9 cellular contexts compared by ENCODE assay signal in the genomic region with DNA sequence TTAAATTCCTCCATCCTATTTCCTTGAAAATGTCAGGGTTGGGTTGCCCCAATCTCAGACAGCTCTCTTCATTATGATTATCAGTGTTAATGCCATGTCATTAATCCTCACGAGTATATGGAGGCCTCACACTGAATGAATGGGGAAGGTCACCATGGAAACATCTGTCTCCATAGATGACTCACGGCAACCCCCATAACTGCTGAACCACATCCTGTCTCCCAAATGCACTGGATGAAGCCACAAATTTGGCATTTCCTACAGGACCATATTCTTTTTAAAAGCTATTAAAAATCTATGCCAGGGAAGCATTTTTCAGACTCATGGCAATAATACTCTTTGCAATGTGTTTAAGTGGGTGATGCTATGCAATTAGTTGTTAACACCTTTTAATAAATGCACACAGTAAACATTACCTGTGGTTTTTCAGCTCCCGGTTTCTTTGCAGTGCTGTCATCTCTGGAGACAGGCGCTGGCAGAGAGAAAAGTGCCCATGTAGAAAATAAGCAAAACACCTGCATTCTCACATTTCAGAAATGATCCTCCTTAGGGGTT.
A peak's percentile ranks its signal among the peaks of the same experiment; 100 is the strongest.
DNase-seq lines count a peak whose midpoint lies in the region; ATAC-seq and TF ChIP-seq lines count a peak whose summit lies in the region.
"Had no signal": no experiment of that assay in that cellular context is flagged by ENCODE, and none has a peak within 500 bp of the region (broad histone marks: within the 10 kb centered on the region; RNA-seq: fewer than 3 reads in every experiment).

No MANE protein-coding gene starts in this region.

- TF ChIP-seq POLR2A in spleen (IDR thresholded peaks at IDR 0.05), result no peak

- H3K9me2 ChIP-seq in hepatocyte (replicated peaks; ENCODE audit: insufficient read depth), result no peaks in the 10 kb centered on the region

- H3K4me2 ChIP-seq in OCI-LY3 (ENCODE audit: low read length) (peak overlapping the region; percentile 55), hepatocyte (no peak overlapping the region)

- H3K27ac ChIP-seq in OCI-LY3 (ENCODE audit: low read length) (no peak overlapping the region), hepatocyte (no peak overlapping the region), spleen (no peak overlapping the region)
- H3K27ac ChIP-seq: C4-2B had no signal

- no peak overlapping the region for H3K4me3 ChIP-seq in OCI-LY3 (ENCODE audit: low read length)
- H3K4me3 ChIP-seq in hepatocyte, result no peak overlapping the region
- H3K4me3 ChIP-seq in spleen, result no peak overlapping the region

- no peak for TF ChIP-seq CTCF in OCI-LY3 (IDR thresholded peaks at IDR 0.05; ENCODE audit: low read depth, low read length)
- no peak for TF ChIP-seq CTCF in hepatocyte (IDR thresholded peaks at IDR 0.05; ENCODE audit: poor library complexity)
- no peak for TF ChIP-seq CTCF in spleen (IDR thresholded peaks at IDR 0.05 in 8 of 11, conservative IDR thresholded peaks at IDR 0.05 in 3 of 11)

- H4K20me1 ChIP-seq in OCI-LY3 (ENCODE audit: insufficient read depth, low read length) (no peaks in the 10 kb centered on the region), hepatocyte (ENCODE audit: insufficient read depth, poor library complexity, severe bottlenecking) (no peaks in the 10 kb centered on the region)

- H3K9me3 ChIP-seq in OCI-LY3 (ENCODE audit: insufficient read depth, low read length) (no peaks in the 10 kb centered on the region), hepatocyte (ENCODE audit: low read depth) (no peaks in the 10 kb centered on the region), spleen (no peaks in the 10 kb centered on the region)

- intact Hi-C loops in spleen (cut with DNase I; ENCODE audit: low total_unique reads), result no loop called here

- H3K9ac ChIP-seq in OCI-LY3 (ENCODE audit: low read length), result no peak overlapping the region

- DNase-seq in NCI-H2107 treated with DMSO at 0.1 percent for 48 hours (lab: John Stamatoyannopoulos, UW; ENCODE audit: unreplicated experiment) (peak; percentile 61), NCI-H2107 (lab: John Stamatoyannopoulos, UW) (no peak), hepatocyte (ENCODE audit: low spot score) (peak; percentile 14), SIG-M5 (lab: John Stamatoyannopoulos, UW) (no peak), spleen (no peak)

- H3K79me2 ChIP-seq in OCI-LY3 (ENCODE audit: low read length) (no peaks in the 10 kb centered on the region), hepatocyte (no peaks in the 10 kb centered on the region)

- WGBS in hepatocyte (ENCODE audit: low lambda C conversion rate, missing lambda C conversion rate), result 43% methylated on average over 4 of the region's 4 CpGs
- 20 to 24% (median 21%) methylated on average over 4 of the region's 4 CpGs for whole genome bisulfite sequencing in spleen, 5 donors

- no peaks in the 10 kb centered on the region for H3K36me3 ChIP-seq in OCI-LY3 (replicated peaks; ENCODE audit: low read depth, low read length)
- H3K36me3 ChIP-seq in hepatocyte (replicated peaks; ENCODE audit: insufficient read depth, low read depth), result no peaks in the 10 kb centered on the region
- no peaks in the 10 kb centered on the region for H3K36me3 ChIP-seq in spleen

- peaks cover 63% of the 10 kb centered on the region for H3K4me1 ChIP-seq in OCI-LY3 (ENCODE audit: low read length)
- peaks cover 6% of the 10 kb centered on the region for H3K4me1 ChIP-seq in hepatocyte (ENCODE audit: insufficient read depth)
- H3K4me1 ChIP-seq in spleen, result no peaks in the 10 kb centered on the region

- H3K27me3 ChIP-seq in OCI-LY3 (ENCODE audit: low read depth, low read length), result no peaks in the 10 kb centered on the region
- H3K27me3 ChIP-seq in hepatocyte, result no peaks in the 10 kb centered on the region
- H3K27me3 ChIP-seq in spleen (replicated peaks in 1 of 7), result no peaks in the 10 kb centered on the region

- ATAC-seq in HG03025 (IDR thresholded peaks at IDR 0.05; ENCODE audit: low FRiP score, unreplicated experiment) (peak; percentile 55), HG03439 (IDR thresholded peaks at IDR 0.05; ENCODE audit: unreplicated experiment) (no peak)

- H2AFZ ChIP-seq in OCI-LY3 (ENCODE audit: low read depth, low read length), result no peak overlapping the region
- H2AFZ ChIP-seq in hepatocyte, result no peak overlapping the region

Comparison
In these comparisons a context has a peak if more than half of its experiments do, and no peak if none do; other contexts are left out.
1. DNase-seq: peak in NCI-H2107 treated with DMSO at 0.1 percent for 48 hours (single experiment) and hepatocyte (single experiment); none in NCI-H2107 (single experiment), SIG-M5 (single experiment) and spleen (single experiment).